Comparison of ENCODE assay signal across 14 cellular contexts in the genomic region with DNA sequence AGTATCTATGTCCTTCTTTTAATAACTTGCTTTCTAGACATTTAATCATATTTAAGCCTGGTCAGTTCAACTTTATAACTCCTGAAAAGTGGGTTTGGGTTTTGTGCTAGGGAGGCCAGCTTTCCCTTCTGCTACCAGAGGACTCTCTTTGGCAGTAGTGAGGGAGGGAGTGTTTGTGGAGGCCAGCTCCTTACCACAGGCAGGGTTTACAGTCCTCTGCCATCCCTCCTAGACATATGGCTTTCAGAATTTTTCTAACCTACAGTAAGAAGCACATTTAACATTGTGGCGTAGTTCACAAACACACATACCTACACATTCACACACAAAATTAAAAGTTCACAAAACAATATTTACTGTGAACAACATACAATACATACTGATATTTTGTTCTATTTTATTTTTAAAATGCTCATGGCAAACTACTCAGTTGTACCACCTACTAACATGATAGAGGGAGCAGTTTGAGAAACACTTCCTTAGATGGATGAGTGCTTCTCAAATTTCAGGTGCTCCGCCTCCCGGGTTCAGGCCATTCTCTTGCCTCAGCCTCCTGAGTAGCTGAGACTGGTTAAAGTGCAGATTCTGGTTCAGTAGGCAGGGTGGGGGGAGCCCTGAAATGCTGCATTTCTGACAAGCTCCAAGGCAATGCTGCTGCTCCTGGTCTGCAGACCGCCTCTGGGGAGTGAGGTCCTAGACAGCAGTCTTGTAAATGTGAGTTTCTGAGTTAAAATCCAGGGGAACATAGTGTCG.
A peak's percentile ranks its signal among the peaks of the same experiment; 100 is the strongest.
DNase-seq lines count a peak whose midpoint lies in the region; ATAC-seq and TF ChIP-seq lines count a peak whose summit lies in the region.
"Had no signal": no experiment of that assay in that cellular context is flagged by ENCODE, and none has a peak within 500 bp of the region (broad histone marks: within the 10 kb centered on the region; RNA-seq: fewer than 3 reads in every experiment).

No MANE protein-coding gene starts in this region.

- CTCF ChIA-PET in HCT116 (lab: Charles Lee): interaction anchor here (0.6 kb wide), 1 partner anchor 680 kb away, joined by 4 read pairs; no protein-coding TSS in a partner anchor

- no peaks in the 10 kb centered on the region for H3K9me2 ChIP-seq in HCT116 (ENCODE audit: insufficient read depth)

- no peak for DNase-seq in HCT116 (ENCODE audit: low read depth, low spot score)
- peak; percentile 14 for DNase-seq in NCI-H226
- peak; percentile 52 to 68 for DNase-seq in foreskin fibroblast
- peak; percentile 44 for DNase-seq in retina
- no peak for DNase-seq in activated T-cell treated with anti-CD3 and anti-CD28 coated beads, Interleukin-2, amount 50 U/mL, for 48 hours
- no peak for DNase-seq in posterior cingulate gyrus
- no peak for DNase-seq in NCI-H1694 treated with DMSO at 0.1 percent for 48 hours (lab: John Stamatoyannopoulos, UW)
- no peak for DNase-seq in mucosa of gallbladder (ENCODE audit: low spot score)
- DNase-seq: anterior cingulate cortex; naive thymus-derived CD4-positive, alpha-beta T cell; WERI-Rb-1 had no signal

- TF ChIP-seq CTCF in HCT116 (IDR thresholded peaks at IDR 0.05 in 2 of 3, conservative IDR thresholded peaks at IDR 0.05 in 1 of 3; ENCODE audit: borderline replicate concordance in 1 of 3, insufficient read depth in 1 of 3, low read depth in 2 of 3, low read length in 2 of 3) (no peak), foreskin fibroblast (IDR thresholded peaks at IDR 0.05; ENCODE audit: low read depth, low read length) (no peak)

- ATAC-seq in HCT116: peak; percentile 87
- ATAC-seq: naive thymus-derived CD4-positive, alpha-beta T cell; Right ventricle myocardium inferior had no signal

- H3K4me1 ChIP-seq in HCT116 (ENCODE audit: control insufficient read depth in 1 of 2, insufficient read depth in 2 of 2, low read length in 2 of 2): peaks cover 4 to 8% of the 10 kb centered on the region in 2 experiments; a peak in 3 of 4 replicates

- H3K4me3 ChIP-seq in HCT116 (replicated peaks in 1 of 2; ENCODE audit: low read depth in 1 of 2, low read length in 2 of 2) (no peak overlapping the region), foreskin fibroblast (ENCODE audit: low read depth in 1 of 2, low read length in 2 of 2) (no peak overlapping the region)

- no peaks in the 10 kb centered on the region for H4K20me1 ChIP-seq in HCT116 (ENCODE audit: insufficient read depth)

- no peak for TF ChIP-seq POLR2A in HCT116 (IDR thresholded peaks at IDR 0.05; ENCODE audit: borderline replicate concordance, extremely low read depth, insufficient read depth, insufficient read length)

- RAD21 ChIA-PET in HCT116 (lab: Charles Lee; ENCODE audit: low non-redundant PET in 1 of 2, low total read pairs in 2 of 2, uncharacterized antibody in 2 of 2, unreplicated experiment in 2 of 2): no interaction called here

- H3K27ac ChIP-seq in HCT116 (ENCODE audit: low read depth, low read length): no peak overlapping the region
- H3K27ac ChIP-seq: KMS-11, WERI-Rb-1 had no signal

- H3K36me3 ChIP-seq in HCT116 (ENCODE audit: control insufficient read depth in 1 of 2, insufficient read depth in 2 of 2, low read length in 2 of 2): no peaks in the 10 kb centered on the region

- intact Hi-C loops in HCT116 (cut with micrococcal nuclease) (no loop called here), posterior cingulate gyrus (cut with DNase I) (no loop called here)

- BruUV-seq in HCT116 (replicated peaks; lab: Mats Ljungman, UMichigan): no TSS peak

- no peaks in the 10 kb centered on the region for H3K27me3 ChIP-seq in HCT116 (ENCODE audit: insufficient read depth, low read length)

- no peak for TF ChIP-seq RAD21 in HCT116 (IDR thresholded peaks at IDR 0.05; ENCODE audit: low read depth)

- no peaks in the 10 kb centered on the region for H3K9me3 ChIP-seq in HCT116 (ENCODE audit: control insufficient read depth in 1 of 2, insufficient read depth in 1 of 2, low read depth in 1 of 2, low read length in 2 of 2)
- H3K9me3 ChIP-seq: Caco-2 had no signal

- H2AFZ ChIP-seq in HCT116 (ENCODE audit: low read depth, low read length, poor library complexity, severe bottlenecking): no peak overlapping the region

- no peaks in the 10 kb centered on the region for H3K79me2 ChIP-seq in HCT116 (ENCODE audit: insufficient read depth, low read length)

- POLR2A ChIA-PET in HCT116 (lab: Charles Lee): no interaction called here

- no peak overlapping the region for H3K9ac ChIP-seq in HCT116 (ENCODE audit: low read length)
- H3K9ac ChIP-seq: KMS-11 had no signal

- no peak overlapping the region for H3K4me2 ChIP-seq in HCT116 (ENCODE audit: low read length)
- H3K4me2 ChIP-seq: KMS-11 had no signal

TF ChIP-seq in HCT116, 20 proteins besides CTCF, POLR2A, EP300 and RAD21:
- no peak for TF ChIP-seq EZH2phosphoT487 (IDR thresholded peaks at IDR 0.05; ENCODE audit: borderline replicate concordance)

Comparison
In these comparisons a context has a peak if more than half of its experiments do, and no peak if none do; other contexts are left out.
1. DNase-seq: peak in NCI-H226 (single experiment), foreskin fibroblast (2 of 2) and retina (single experiment); none in HCT116 (single experiment), activated T-cell treated with anti-CD3 and anti-CD28 coated beads, Interleukin-2, amount 50 U/mL, for 48 hours (0 of 2), posterior cingulate gyrus (0 of 10), NCI-H1694 treated with DMSO at 0.1 percent for 48 hours (single experiment) and mucosa of gallbladder (single experiment).